In genomic region chr11:66696186-66696585, GRCh38 we compare ENCODE assay signal across 12 cellular contexts. TPM values are rescaled to one million over a fixed set of nuclear protein-coding genes. Genes with fewer than 3 reads are reported as not detected.
DNase-seq lines count a peak whose midpoint lies in the region; ATAC-seq and TF ChIP-seq lines count a peak whose summit lies in the region.
"Had no signal": no experiment of that assay in that cellular context is flagged by ENCODE, and none has a peak within 500 bp of the region (broad histone marks: within the 10 kb centered on the region; RNA-seq: fewer than 3 reads in every experiment).

No MANE protein-coding gene starts in this region.

- H3K4me1 ChIP-seq in BLaER1 (no peaks in the 10 kb centered on the region), IMR-90 (ENCODE audit: control insufficient read depth, insufficient read depth, low read length) (no peaks in the 10 kb centered on the region), colonic mucosa (no peaks in the 10 kb centered on the region)

- no peak overlapping the region for H3K4me2 ChIP-seq in BLaER1
- H3K4me2 ChIP-seq in IMR-90 (ENCODE audit: low read depth, low read length) = no peak overlapping the region
- H3K4me2 ChIP-seq: GM23338 had no signal

- no peak overlapping the region for H2AK9ac ChIP-seq in IMR-90 (replicated peaks; ENCODE audit: low read depth, low read length, poor library complexity)

- intact Hi-C loops in IMR-90 (cut with micrococcal nuclease) = no loop called here
- intact Hi-C loops in colonic mucosa (cut with DNase I) = loop anchor here (2.0 kb wide), 1 partner anchor 187 kb away; no protein-coding TSS in a partner anchor

- no peaks in the 10 kb centered on the region for H3K79me1 ChIP-seq in IMR-90 (ENCODE audit: low read depth in 1 of 2, low read length in 2 of 2)

- H2BK15ac ChIP-seq in IMR-90 (ENCODE audit: low read depth, low read length) = no peak overlapping the region

- H3K27me3 ChIP-seq in BLaER1 (no peaks in the 10 kb centered on the region), IMR-90 (ENCODE audit: control insufficient read depth, insufficient read depth, low read length) (no peaks in the 10 kb centered on the region; the same call in 1 of the 2 replicates), colonic mucosa (no peaks in the 10 kb centered on the region)

- no peak overlapping the region for H3K14ac ChIP-seq in IMR-90 (replicated peaks; ENCODE audit: low read depth, low read length)

- TF ChIP-seq POLR2A in IMR-90 (IDR thresholded peaks at IDR 0.05; ENCODE audit: low read depth, low read length) = no peak

- no peak overlapping the region for H4K5ac ChIP-seq in IMR-90 (ENCODE audit: low read depth, low read length)

- peaks cover 7 to 9% of the 10 kb centered on the region in 2 donors for H3K4me1 Mint-ChIP-seq in stimulated activated naive B cell treated with anti-CD40 and anti-IgM and Interleukin-4, amounts not matched to agents 10 μg/mL and 1 μg/mL and 100 μg/mL, for 72 hours
- H3K4me1 Mint-ChIP-seq: CD4-positive, alpha-beta memory T cell; GM23338 had no signal

- ATAC-seq in IMR-90 (ENCODE audit: low read depth) = no peak
- no peak for ATAC-seq in stimulated activated naive B cell treated with anti-CD40 and anti-IgM and Interleukin-4, amounts not matched to agents 10 μg/mL and 1 μg/mL and 100 μg/mL, for 72 hours (replicated peaks)
- ATAC-seq: GM23338 had no signal

- WGBS in IMR-90 (ENCODE audit: extremely low coverage in 2 of 2, insufficient read length in 1 of 2), 2 experiments = 82% methylated on average over 9 of the region's 9 CpGs; no CpG with 5 or more reads in 1 of the 2 experiments

- no peak for TF ChIP-seq CTCF in IMR-90 (conservative IDR thresholded peaks at IDR 0.05; ENCODE audit: low read depth, low read length)
- TF ChIP-seq CTCF in VCaP (conservative IDR thresholded peaks at IDR 0.05) = no peak
- TF ChIP-seq CTCF in colonic mucosa (IDR thresholded peaks at IDR 0.05) = no peak

- peaks cover 10 to 18% of the 10 kb centered on the region in 2 donors for H3K36me3 Mint-ChIP-seq in stimulated activated naive B cell treated with anti-CD40 and anti-IgM and Interleukin-4, amounts not matched to agents 10 μg/mL and 1 μg/mL and 100 μg/mL, for 72 hours
- H3K36me3 Mint-ChIP-seq: CD4-positive, alpha-beta memory T cell had no signal

- no peaks in the 10 kb centered on the region for H3K9me1 ChIP-seq in IMR-90 (ENCODE audit: insufficient read depth, low read length)

- CTCF ChIA-PET in IMR-90 (lab: Yijun Ruan, JAX) (no interaction called here), HEK293T (lab: Yijun Ruan, JAX) (no interaction called here)

- no peak overlapping the region for H3K4me3 ChIP-seq in BLaER1
- H3K4me3 ChIP-seq in IMR-90 (ENCODE audit: insufficient read depth, low read depth, low read length) = no peak overlapping the region
- no peak overlapping the region for H3K4me3 ChIP-seq in colonic mucosa
- H3K4me3 ChIP-seq: GM23338 had no signal

- no TSS peak for BruUV-seq in IMR-90 (replicated peaks; lab: Mats Ljungman, UMichigan)

- dilution Hi-C loops in IMR-90 (cut with HindIII; ENCODE audit: low sequenced_read_pairs, unreplicated experiment) = no loop called here

- in situ Hi-C loops in IMR-90 (cut with MboI; ENCODE audit: low sequenced_read_pairs) = no loop called here

- H3K27me3 Mint-ChIP-seq in stimulated activated naive B cell treated with anti-CD40 and anti-IgM and Interleukin-4, amounts not matched to agents 10 μg/mL and 1 μg/mL and 100 μg/mL, for 72 hours = no peaks in the 10 kb centered on the region
- H3K27me3 Mint-ChIP-seq: B cell had no signal

- no peak overlapping the region for H2BK20ac ChIP-seq in IMR-90 (ENCODE audit: low read depth, low read length)

- H3K9me3 Mint-ChIP-seq in stimulated activated naive B cell treated with anti-CD40 and anti-IgM and Interleukin-4, amounts not matched to agents 10 μg/mL and 1 μg/mL and 100 μg/mL, for 72 hours = peaks cover 0 to 6% of the 10 kb centered on the region in 2 donors
- H3K9me3 Mint-ChIP-seq: GM23338 had no signal

- peaks cover 43% of the 10 kb centered on the region; the same call in 1 of the 2 replicates for H4K20me1 ChIP-seq in BLaER1
- H4K20me1 ChIP-seq in IMR-90 (ENCODE audit: insufficient read depth, low read length) = no peaks in the 10 kb centered on the region

- no peak overlapping the region for H4K91ac ChIP-seq in IMR-90 (ENCODE audit: insufficient read depth, low read depth, low read length)

- H3K27ac ChIP-seq in BLaER1 (no peak overlapping the region), IMR-90 (ENCODE audit: insufficient read depth, low read length) (no peak overlapping the region), VCaP (peak overlapping the region; percentile 54), colonic mucosa (no peak overlapping the region)
- H3K27ac ChIP-seq: C4-2B had no signal

- no peak overlapping the region for H2BK5ac ChIP-seq in IMR-90 (ENCODE audit: low read depth, low read length, poor library complexity, severe bottlenecking)

- H3K9me3 ChIP-seq in BLaER1 = no peaks in the 10 kb centered on the region
- H3K9me3 ChIP-seq in IMR-90 (ENCODE audit: control insufficient read depth, insufficient read depth, low read length) = peaks cover 7% of the 10 kb centered on the region
- H3K9me3 ChIP-seq in colonic mucosa = no peaks in the 10 kb centered on the region

- no peak overlapping the region for H2BK120ac ChIP-seq in IMR-90 (ENCODE audit: low read depth, low read length)

- no peak overlapping the region for H2AK5ac ChIP-seq in IMR-90 (ENCODE audit: low read depth, low read length)

- H3K56ac ChIP-seq in IMR-90 (ENCODE audit: extremely low read depth, insufficient read depth, low read length) = no peak overlapping the region

- no peak overlapping the region for H3K4me3 Mint-ChIP-seq in stimulated activated naive B cell treated with anti-CD40 and anti-IgM and Interleukin-4, amounts not matched to agents 10 μg/mL and 1 μg/mL and 100 μg/mL, for 72 hours
- H3K4me3 Mint-ChIP-seq: B cell; CD4-positive, alpha-beta memory T cell; GM23338 had no signal

- no peak overlapping the region for H4K8ac ChIP-seq in IMR-90 (ENCODE audit: low read depth in 2 of 2, low read length in 2 of 2)

- H3K18ac ChIP-seq in IMR-90 (ENCODE audit: low read depth, low read length) = no peak overlapping the region

- peak overlapping the region; percentile 28 for H2AFZ ChIP-seq in IMR-90 (replicated peaks; ENCODE audit: low read length, poor library complexity)
- H2AFZ ChIP-seq: GM23338 had no signal

- H3K27ac Mint-ChIP-seq in stimulated activated naive B cell treated with anti-CD40 and anti-IgM and Interleukin-4, amounts not matched to agents 10 μg/mL and 1 μg/mL and 100 μg/mL, for 72 hours = peak overlapping the region; percentile 9
- H3K27ac Mint-ChIP-seq: CD4-positive, alpha-beta memory T cell; GM23338 had no signal

- POLR2A ChIA-PET in IMR-90 (lab: Charles Lee; ENCODE audit: unreplicated experiment) = no interaction called here
- POLR2A ChIA-PET in HEK293T (lab: Yijun Ruan, JAX) = interaction anchor here (1.0 kb wide), 1 partner anchor 18 kb away, joined by 3 read pairs; the partner anchor contains the start of gene RBM4B

- TF ChIP-seq RAD21 in IMR-90 (IDR thresholded peaks at IDR 0.05; ENCODE audit: low read length) = no peak

- peak overlapping the region; percentile 5; the same call in 1 of the 2 replicates for H3K9ac ChIP-seq in BLaER1
- H3K9ac ChIP-seq in IMR-90 (ENCODE audit: low read depth, low read length) = no peak overlapping the region
- no peak overlapping the region for H3K9ac ChIP-seq in colonic mucosa (ENCODE audit: low read depth in 2 of 2, low read length in 2 of 2)

- H3K23ac ChIP-seq in IMR-90 (ENCODE audit: low read depth, low read length) = no peak overlapping the region

- no peak overlapping the region for H3K4ac ChIP-seq in IMR-90 (ENCODE audit: low read depth, low read length)

- no peak for DNase-seq in IMR-90
- DNase-seq in stimulated activated naive B cell treated with anti-CD40 and anti-IgM and Interleukin-4, amounts not matched to agents 10 μg/mL and 1 μg/mL and 100 μg/mL, for 72 hours = no peak
- no peak for DNase-seq in SKM-1 treated with dmso at 0.1 percent for 144 hours (lab: John Stamatoyannopoulos, UW; ENCODE audit: unreplicated experiment)
- no peak for DNase-seq in HEK293T (ENCODE audit: extremely low spot score)
- DNase-seq in colonic mucosa = no peak
- DNase-seq: CD4-positive, alpha-beta memory T cell; H7 had no signal

- H3K36me3 ChIP-seq in BLaER1 (peaks cover 98% of the 10 kb centered on the region), IMR-90 (ENCODE audit: control insufficient read depth, insufficient read depth, low read length) (no peaks in the 10 kb centered on the region), colonic mucosa (no peaks in the 10 kb centered on the region)

TF ChIP-seq in IMR-90, 13 proteins besides CTCF, POLR2A, EP300 and RAD21 (continues in another document):
- no peak for TF ChIP-seq FOS (IDR thresholded peaks at IDR 0.05; ENCODE audit: low read depth, low read length)

TF ChIP-seq in HEK293T, 16 proteins besides CTCF, POLR2A, EP300 and RAD21 (continues in another document):
- no peak for TF ChIP-seq SUZ12 (IDR thresholded peaks at IDR 0.05)
- no peak for TF ChIP-seq FOXM1 (IDR thresholded peaks at IDR 0.05; ENCODE audit: borderline replicate concordance)
- no peak for TF ChIP-seq CTBP1 (IDR thresholded peaks at IDR 0.05; ENCODE audit: borderline replicate concordance)
- TF ChIP-seq HDGF (IDR thresholded peaks at IDR 0.05; ENCODE audit: borderline replicate concordance) = no peak
- no peak for TF ChIP-seq ZNF384 (IDR thresholded peaks at IDR 0.05)
- no peak for TF ChIP-seq ELF4 (IDR thresholded peaks at IDR 0.05)
- TF ChIP-seq FOXK2 (IDR thresholded peaks at IDR 0.05) = no peak
- no peak for TF ChIP-seq NFRKB (IDR thresholded peaks at IDR 0.05)
- TF ChIP-seq L3MBTL2 (conservative IDR thresholded peaks at IDR 0.05) = no peak
- TF ChIP-seq LEF1 (IDR thresholded peaks at IDR 0.05; ENCODE audit: borderline replicate concordance) = no peak

RNA-seq across cellular contexts. Expression of gene RBM4B, which starts 18.5 kb away (rescaled TPM):
- total RNA-seq in IMR-90 (2012; rRNA removed) (23.1 and 25.6 TPM in 2 replicates), colonic mucosa (10 to 100 TPM; 14.1 to 16.5 TPM)
- 21.1 and 26.7 TPM in 2 replicates for polyA plus RNA-seq in IMR-90 (2012; rRNA removed)
- 11.4 and 17.8 TPM in 2 replicates for polyA plus RNA-seq in IMR-90 (2012; cell fraction: cytosol; rRNA removed)
- 21.4 and 62.4 TPM in 2 replicates for polyA plus RNA-seq in IMR-90 (2012; cell fraction: nucleus; rRNA removed; ENCODE audit: low replicate concordance)

RNA-seq across cellular contexts. Expression of gene SPTBN2, which starts 32.8 kb away (rescaled TPM):
- total RNA-seq in IMR-90 (2012; rRNA removed) (0.18 and 0.56 TPM in 2 replicates), colonic mucosa (1 to 10 TPM; 3.7 to 7.1 TPM)
- 0.41 and 0.57 TPM in 2 replicates for polyA plus RNA-seq in IMR-90 (2012; rRNA removed)
- polyA plus RNA-seq in IMR-90 (2012; cell fraction: cytosol; rRNA removed) = 0.49 and 0.61 TPM in 2 replicates
- 1.4 and 2.6 TPM in 2 replicates for polyA plus RNA-seq in IMR-90 (2012; cell fraction: nucleus; rRNA removed; ENCODE audit: low replicate concordance)
- total RNA-seq: CD4-positive, alpha-beta memory T cell had no signal
- polyA plus RNA-seq: CD4-positive, alpha-beta memory T cell had no signal

RNA-seq across cellular contexts. Expression of gene RBM4, which starts 57.7 kb away (rescaled TPM):
- 175 and 198 TPM in 2 replicates for total RNA-seq in IMR-90 (2012; rRNA removed)
- 165 and 176 TPM in 2 replicates for polyA plus RNA-seq in IMR-90 (2012; rRNA removed)
- 116 and 153 TPM in 2 replicates for polyA plus RNA-seq in IMR-90 (2012; cell fraction: cytosol; rRNA removed)
- polyA plus RNA-seq in IMR-90 (2012; cell fraction: nucleus; rRNA removed; ENCODE audit: low replicate concordance) = 101 and 183 TPM in 2 replicates
- total RNA-seq in colonic mucosa = 10 to 100 TPM; 95.4 to 99.0 TPM
